9 cellular contexts compared by ENCODE assay signal in genomic region chr11:3614742-3615171, GRCh38. TPM values are rescaled to one million over a fixed set of nuclear protein-coding genes. Genes with fewer than 3 reads are reported as not detected.
A peak's percentile ranks its signal among the peaks of the same experiment; 100 is the strongest.
DNase-seq lines count a peak whose midpoint lies in the region; ATAC-seq and TF ChIP-seq lines count a peak whose summit lies in the region.
"Had no signal": no experiment of that assay in that cellular context is flagged by ENCODE, and none has a peak within 500 bp of the region (broad histone marks: within the 10 kb centered on the region; RNA-seq: fewer than 3 reads in every experiment).

No MANE protein-coding gene starts in this region.

- H3K36me3 ChIP-seq in KMS-11 (ENCODE audit: insufficient read depth) = no peaks in the 10 kb centered on the region

- no peaks in the 10 kb centered on the region for H4K20me1 ChIP-seq in KMS-11 (ENCODE audit: insufficient read depth)

- peaks cover 13% of the 10 kb centered on the region for H3K4me1 Mint-ChIP-seq in activated T-cell treated with anti-CD3 and anti-CD28 coated beads, Interleukin-2, amount 50 U/mL, for 4 hours (ENCODE audit: low read depth)
- peaks cover 13 to 15% (median 13%) of the 10 kb centered on the region in 3 donors for H3K4me1 Mint-ChIP-seq in naive B cell

- H3K4me2 ChIP-seq in KMS-11 = peak overlapping the region; percentile 66

- no peak overlapping the region for H3K27ac ChIP-seq in KMS-11

- peak overlapping the region; percentile 8; the same call in 1 of the 2 replicates for H3K9ac ChIP-seq in KMS-11

- no peak for TF ChIP-seq CTCF in KMS-11 (conservative IDR thresholded peaks at IDR 0.05; ENCODE audit: low read depth, low read length)

- ATAC-seq in GM18907 (IDR thresholded peaks at IDR 0.05; ENCODE audit: unreplicated experiment) (peak; percentile 91), naive B cell (ENCODE audit: low read depth in 2 of 2) (peak; percentile 98), HG03097 (IDR thresholded peaks at IDR 0.05; ENCODE audit: low FRiP score, unreplicated experiment) (no peak)
- peak; percentile 96 to 98 for ATAC-seq in activated T-cell treated with anti-CD3 and anti-CD28 coated beads, Interleukin-2, amount 50 U/mL, for 4 hours

- DNase-seq in activated T-cell treated with anti-CD3 and anti-CD28 coated beads, Interleukin-2, amount 50 U/mL, for 4 hours = peak; percentile 16
- DNase-seq in naive B cell (peak; percentile 27), DMS53 (lab: John Stamatoyannopoulos, UW) (no peak), NK-92 (lab: John Stamatoyannopoulos, UW; ENCODE audit: unreplicated experiment) (no peak), RKO (ENCODE audit: low spot score) (no peak)

- H3K9me3 Mint-ChIP-seq in activated T-cell treated with anti-CD3 and anti-CD28 coated beads, Interleukin-2, amount 50 U/mL, for 4 hours = no peaks in the 10 kb centered on the region
- peaks cover 0 to 9% (median 4%) of the 10 kb centered on the region in 7 donors for H3K9me3 Mint-ChIP-seq in naive B cell

- peak overlapping the region; percentile 9 to 82 (median 43) for H3K27ac Mint-ChIP-seq in naive B cell
- H3K27ac Mint-ChIP-seq: IgD-negative memory B cell had no signal

- peaks cover 2% of the 10 kb centered on the region for H3K27me3 Mint-ChIP-seq in activated T-cell treated with anti-CD3 and anti-CD28 coated beads, Interleukin-2, amount 50 U/mL, for 4 hours (ENCODE audit: low read depth)
- H3K27me3 Mint-ChIP-seq in naive B cell = peaks cover 5 to 10% (median 9%) of the 10 kb centered on the region in 3 donors

- H3K4me3 ChIP-seq in KMS-11 (IDR thresholded peaks at IDR 0.05; ENCODE audit: insufficient read depth, low read depth, low read length) = no peak overlapping the region

- no peaks in the 10 kb centered on the region for H3K36me3 Mint-ChIP-seq in activated T-cell treated with anti-CD3 and anti-CD28 coated beads, Interleukin-2, amount 50 U/mL, for 4 hours (ENCODE audit: insufficient read depth)
- no peaks in the 10 kb centered on the region for H3K36me3 Mint-ChIP-seq in naive B cell

- peaks cover 19% of the 10 kb centered on the region for H3K4me1 ChIP-seq in KMS-11 (ENCODE audit: low read depth, poor library complexity, severe bottlenecking)

- H3K4me3 Mint-ChIP-seq in activated T-cell treated with anti-CD3 and anti-CD28 coated beads, Interleukin-2, amount 50 U/mL, for 4 hours = peak overlapping the region; percentile 58
- peak overlapping the region in 5 of 8 donors; percentile 47 to 75 (median 61) for H3K4me3 Mint-ChIP-seq in naive B cell

- peak overlapping the region; percentile 59 for H2AFZ ChIP-seq in KMS-11 (ENCODE audit: low read depth)

- H3K27me3 ChIP-seq in KMS-11 (ENCODE audit: insufficient read depth, low read depth) = no peaks in the 10 kb centered on the region

- no peaks in the 10 kb centered on the region for H3K79me2 ChIP-seq in KMS-11 (ENCODE audit: insufficient read depth, low read depth)

RNA-seq across cellular contexts. Expression of gene ART5, which starts 27.0 kb away (rescaled TPM):
- not detected for total RNA-seq in activated T-cell treated with anti-CD3 and anti-CD28 coated beads, Interleukin-2, amount 50 U/mL, for 4 hours
- not detected for polyA plus RNA-seq in naive B cell (ENCODE audit: low read depth in 6 of 6)
- polyA plus RNA-seq: IgD-negative memory B cell had no signal

RNA-seq across cellular contexts. Expression of gene ART1, which starts 30.2 kb away (rescaled TPM):
- total RNA-seq in activated T-cell treated with anti-CD3 and anti-CD28 coated beads, Interleukin-2, amount 50 U/mL, for 4 hours = not detected
- not detected for polyA plus RNA-seq in naive B cell (ENCODE audit: low read depth in 6 of 6)
- polyA plus RNA-seq: IgD-negative memory B cell had no signal

RNA-seq across cellular contexts. Expression of gene CHRNA10, which starts 56.4 kb away (rescaled TPM):
- 1 to 10 TPM; 1.1 to 1.7 (median 1.2) TPM for total RNA-seq in activated T-cell treated with anti-CD3 and anti-CD28 coated beads, Interleukin-2, amount 50 U/mL, for 4 hours
- under 1 TPM in 3 of 6 donors, not detected in 3; 0.15 to 0.64 (median 0.27) TPM for polyA plus RNA-seq in naive B cell (ENCODE audit: low read depth in 6 of 6)

Comparison
In these comparisons a context has a peak if more than half of its experiments do, and no peak if none do; other contexts are left out.
1. DNase-seq: peak in activated T-cell treated with anti-CD3 and anti-CD28 coated beads, Interleukin-2, amount 50 U/mL, for 4 hours (single experiment) and naive B cell (single experiment); none in DMS53 (single experiment), NK-92 (single experiment) and RKO (single experiment).